ENCODE assay signal across 15 cellular contexts in the genomic region with DNA sequence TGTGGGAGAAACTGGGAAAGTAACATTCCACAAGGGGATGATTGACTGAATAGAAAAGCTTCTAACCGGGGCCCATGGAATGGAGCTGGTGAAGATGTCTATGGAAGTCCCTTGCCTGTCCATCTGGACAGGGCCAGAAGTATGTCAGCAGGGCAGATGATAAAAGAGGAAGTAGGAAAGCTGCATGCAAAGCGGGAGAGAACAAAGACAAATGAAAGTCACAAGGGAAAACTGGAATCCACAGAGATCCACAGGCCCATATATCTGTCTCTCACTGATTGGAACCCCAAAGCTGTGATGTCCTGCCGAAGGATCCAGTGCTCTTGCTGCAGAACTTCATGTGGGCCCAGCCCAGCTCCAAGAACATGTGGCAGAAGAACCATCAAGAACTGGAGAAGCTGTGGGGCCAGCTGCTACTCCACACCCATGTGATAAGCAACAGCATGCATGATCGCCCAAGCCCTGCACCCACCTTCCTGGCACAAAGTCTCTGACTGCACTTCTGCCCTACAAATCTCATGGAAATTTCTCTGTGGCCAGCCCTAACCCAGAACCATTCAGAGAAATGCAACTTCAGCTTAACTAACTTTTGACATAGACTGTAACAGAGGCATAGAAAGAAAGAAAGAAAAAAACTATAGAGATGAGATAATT.
DNase-seq lines count a peak whose midpoint lies in the region; ATAC-seq and TF ChIP-seq lines count a peak whose summit lies in the region.
"Had no signal": no experiment of that assay in that cellular context is flagged by ENCODE, and none has a peak within 500 bp of the region (broad histone marks: within the 10 kb centered on the region; RNA-seq: fewer than 3 reads in every experiment).

No MANE protein-coding gene starts in this region.

- WGBS in testis, 2 donors, result 94 to 95% methylated on average over 4 of the region's 4 CpGs

- no peaks in the 10 kb centered on the region for H3K27me3 Mint-ChIP-seq in activated CD8-positive, alpha-beta memory T cell treated with anti-CD3 and anti-CD28 coated beads, Interleukin-2, amount 10 ng/mL, durations not matched to agents 7 days and 5 days
- no peaks in the 10 kb centered on the region for H3K27me3 Mint-ChIP-seq in MCF 10A (ENCODE audit: insufficient read depth, unreplicated experiment)

- DNase-seq in OCI-M1 (lab: John Stamatoyannopoulos, UW) (peak; percentile 33), testis (no peak), MCF 10A (ENCODE audit: unreplicated experiment) (no peak)
- no peak for DNase-seq in activated effector memory CD4-positive, alpha-beta T cell treated with anti-CD3 and anti-CD28 coated beads, Interleukin-2, amount 50 U/mL, for 16 hours
- DNase-seq in activated CD8-positive, alpha-beta memory T cell treated with anti-CD3 and anti-CD28 coated beads, Interleukin-2, amount 10 ng/mL, durations not matched to agents 7 days and 5 days, result no peak
- DNase-seq: activated CD4-positive, alpha-beta T cell treated with anti-CD3 and anti-CD28 coated beads for 4 hours; activated naive CD4-positive, alpha-beta T cell treated with anti-CD3 and anti-CD28 coated beads, Interleukin-2, amount 50 U/mL, for 16 hours; colonic mucosa; foreskin keratinocyte; NCI-H2081 treated with DMSO at 0.1 percent for 48 hours; posterior cingulate gyrus had no signal

- ATAC-seq in GM18505 (IDR thresholded peaks at IDR 0.05; ENCODE audit: unreplicated experiment) (peak; percentile 70), GM19468 (IDR thresholded peaks at IDR 0.05; ENCODE audit: extremely low read depth, unreplicated experiment) (peak; percentile 42), HG03025 (IDR thresholded peaks at IDR 0.05; ENCODE audit: low FRiP score, unreplicated experiment) (peak; percentile 67)
- ATAC-seq in activated CD8-positive, alpha-beta memory T cell treated with anti-CD3 and anti-CD28 coated beads, Interleukin-2, amount 10 ng/mL, durations not matched to agents 7 days and 5 days, result no peak
- ATAC-seq: foreskin keratinocyte had no signal

- no peak for TF ChIP-seq POLR2A in GM18505 (IDR thresholded peaks at IDR 0.05; ENCODE audit: borderline replicate concordance, extremely low read depth, insufficient read depth, insufficient read length)
- no peak for TF ChIP-seq POLR2A in testis (IDR thresholded peaks at IDR 0.05)

- BruUV-seq in MCF 10A (replicated peaks; lab: Mats Ljungman, UMichigan), result no TSS peak

- H3K4me3 ChIP-seq in testis, result no peak overlapping the region
- H3K4me3 ChIP-seq: colonic mucosa, thoracic aorta had no signal

- no peaks in the 10 kb centered on the region for H3K27me3 ChIP-seq in testis
- H3K27me3 ChIP-seq: colonic mucosa had no signal

- no peaks in the 10 kb centered on the region for H3K36me3 ChIP-seq in testis (ENCODE audit: low read depth, missing control alignments)
- H3K36me3 ChIP-seq: colonic mucosa, thoracic aorta had no signal

- POLR2A ChIA-PET in MCF 10A (lab: Yijun Ruan, JAX), result no interaction called here

- H3K4me3 Mint-ChIP-seq in activated CD8-positive, alpha-beta memory T cell treated with anti-CD3 and anti-CD28 coated beads, Interleukin-2, amount 10 ng/mL, durations not matched to agents 7 days and 5 days, result no peak overlapping the region
- H3K4me3 Mint-ChIP-seq in MCF 10A (ENCODE audit: unreplicated experiment), result no peak overlapping the region

- intact Hi-C loops in testis (cut with DNase I; ENCODE audit: low total_unique reads) (no loop called here), MCF 10A (cut with micrococcal nuclease) (no loop called here)

- H3K36me3 Mint-ChIP-seq in activated CD8-positive, alpha-beta memory T cell treated with anti-CD3 and anti-CD28 coated beads, Interleukin-2, amount 10 ng/mL, durations not matched to agents 7 days and 5 days, result no peaks in the 10 kb centered on the region
- no peaks in the 10 kb centered on the region for H3K36me3 Mint-ChIP-seq in MCF 10A (ENCODE audit: insufficient read depth, unreplicated experiment)

- no peak for TF ChIP-seq CTCF in testis (IDR thresholded peaks at IDR 0.05)
- TF ChIP-seq CTCF in MCF 10A (IDR thresholded peaks at IDR 0.05; ENCODE audit: unreplicated experiment), result no peak

- no peak overlapping the region for H3K27ac ChIP-seq in testis
- H3K27ac ChIP-seq: colonic mucosa, foreskin keratinocyte, thoracic aorta had no signal

- H3K27ac Mint-ChIP-seq in activated CD8-positive, alpha-beta memory T cell treated with anti-CD3 and anti-CD28 coated beads, Interleukin-2, amount 10 ng/mL, durations not matched to agents 7 days and 5 days, result no peak overlapping the region
- H3K27ac Mint-ChIP-seq in MCF 10A (ENCODE audit: low read depth, unreplicated experiment), result no peak overlapping the region

- no peaks in the 10 kb centered on the region for H3K4me1 Mint-ChIP-seq in activated CD8-positive, alpha-beta memory T cell treated with anti-CD3 and anti-CD28 coated beads, Interleukin-2, amount 10 ng/mL, durations not matched to agents 7 days and 5 days
- H3K4me1 Mint-ChIP-seq in MCF 10A (ENCODE audit: insufficient read depth, unreplicated experiment), result no peaks in the 10 kb centered on the region

- CTCF ChIA-PET in activated CD8-positive, alpha-beta memory T cell treated with anti-CD3 and anti-CD28 coated beads, Interleukin-2, amount 10 ng/mL, durations not matched to agents 7 days and 5 days (lab: Charles Lee), result no interaction called here
- CTCF ChIA-PET in MCF 10A (lab: Yijun Ruan, JAX), result interaction anchor here (0.6 to 0.7 kb wide), 2 partner anchors 1520 to 1569 kb away, joined by 3 read pairs; a partner anchor contains a TSS

- no peaks in the 10 kb centered on the region for H3K9me3 ChIP-seq in testis
- H3K9me3 ChIP-seq: colonic mucosa, thoracic aorta had no signal

- H3K4me1 ChIP-seq in testis, result no peaks in the 10 kb centered on the region
- H3K4me1 ChIP-seq: colonic mucosa, foreskin keratinocyte had no signal

- H3K9me3 Mint-ChIP-seq in activated CD8-positive, alpha-beta memory T cell treated with anti-CD3 and anti-CD28 coated beads, Interleukin-2, amount 10 ng/mL, durations not matched to agents 7 days and 5 days (ENCODE audit: low read depth), result peaks cover 7% of the 10 kb centered on the region
- no peaks in the 10 kb centered on the region for H3K9me3 Mint-ChIP-seq in MCF 10A (ENCODE audit: unreplicated experiment)
